Comparison of ENCODE assay signal across 1 cellular context in the genomic region with DNA sequence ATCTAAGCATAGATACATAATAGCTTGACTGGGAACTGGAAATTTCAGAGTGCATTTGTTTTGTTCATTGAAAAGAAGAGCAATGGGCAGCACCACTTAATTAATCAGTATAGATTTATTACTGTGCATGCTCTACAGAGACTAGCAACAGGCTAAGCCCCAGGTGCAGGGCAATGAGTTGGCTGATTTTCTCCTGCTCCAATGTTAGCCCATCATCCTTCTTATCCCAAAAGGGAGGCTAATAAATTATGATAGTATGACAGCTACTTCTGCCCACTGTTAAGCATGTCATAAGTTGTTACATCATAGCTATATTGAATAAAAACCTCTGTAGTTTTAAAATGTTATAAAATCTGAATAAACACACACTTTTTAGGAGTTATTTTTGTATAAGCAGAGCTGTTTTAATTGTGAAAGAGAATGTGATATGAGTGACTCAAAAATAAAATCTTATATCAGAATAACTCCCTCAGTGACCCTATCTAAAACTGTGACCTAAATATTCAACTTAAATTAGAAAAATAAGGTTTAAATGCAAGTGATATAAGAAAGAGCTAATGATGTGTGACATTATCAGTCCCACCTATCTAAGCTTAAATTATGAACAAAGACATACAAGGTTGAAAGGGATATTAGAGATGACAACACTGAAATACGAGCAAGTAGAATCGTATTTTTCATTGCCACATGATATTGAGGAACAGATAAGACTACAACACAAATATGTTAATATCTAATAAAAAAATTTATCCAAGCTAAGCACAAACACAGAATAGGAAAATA.
TF ChIP-seq lines count a peak whose summit lies in the region.

No MANE protein-coding gene starts in this region.

TF ChIP-seq in GM23338, 12 proteins besides CTCF, POLR2A, EP300 and RAD21 (continued from another document):
- TF ChIP-seq, protein P1, sequence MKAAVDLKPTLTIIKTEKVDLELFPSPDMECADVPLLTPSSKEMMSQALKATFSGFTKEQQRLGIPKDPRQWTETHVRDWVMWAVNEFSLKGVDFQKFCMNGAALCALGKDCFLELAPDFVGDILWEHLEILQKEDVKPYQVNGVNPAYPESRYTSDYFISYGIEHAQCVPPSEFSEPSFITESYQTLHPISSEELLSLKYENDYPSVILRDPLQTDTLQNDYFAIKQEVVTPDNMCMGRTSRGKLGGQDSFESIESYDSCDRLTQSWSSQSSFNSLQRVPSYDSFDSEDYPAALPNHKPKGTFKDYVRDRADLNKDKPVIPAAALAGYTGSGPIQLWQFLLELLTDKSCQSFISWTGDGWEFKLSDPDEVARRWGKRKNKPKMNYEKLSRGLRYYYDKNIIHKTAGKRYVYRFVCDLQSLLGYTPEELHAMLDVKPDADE (IDR thresholded peaks at IDR 0.05): no peak
- no peak for TF ChIP-seq ZNF114 (CRISPR knock-in tag; IDR thresholded peaks at IDR 0.05)
- TF ChIP-seq EZH2 (IDR thresholded peaks at IDR 0.05; ENCODE audit: low read depth, unreplicated experiment): no peak
- TF ChIP-seq POLR2AphosphoS5 (IDR thresholded peaks at IDR 0.05; ENCODE audit: low read depth): no peak
- TF ChIP-seq JUNB (IDR thresholded peaks at IDR 0.05; ENCODE audit: unreplicated experiment): no peak
- TF ChIP-seq, protein P2, sequence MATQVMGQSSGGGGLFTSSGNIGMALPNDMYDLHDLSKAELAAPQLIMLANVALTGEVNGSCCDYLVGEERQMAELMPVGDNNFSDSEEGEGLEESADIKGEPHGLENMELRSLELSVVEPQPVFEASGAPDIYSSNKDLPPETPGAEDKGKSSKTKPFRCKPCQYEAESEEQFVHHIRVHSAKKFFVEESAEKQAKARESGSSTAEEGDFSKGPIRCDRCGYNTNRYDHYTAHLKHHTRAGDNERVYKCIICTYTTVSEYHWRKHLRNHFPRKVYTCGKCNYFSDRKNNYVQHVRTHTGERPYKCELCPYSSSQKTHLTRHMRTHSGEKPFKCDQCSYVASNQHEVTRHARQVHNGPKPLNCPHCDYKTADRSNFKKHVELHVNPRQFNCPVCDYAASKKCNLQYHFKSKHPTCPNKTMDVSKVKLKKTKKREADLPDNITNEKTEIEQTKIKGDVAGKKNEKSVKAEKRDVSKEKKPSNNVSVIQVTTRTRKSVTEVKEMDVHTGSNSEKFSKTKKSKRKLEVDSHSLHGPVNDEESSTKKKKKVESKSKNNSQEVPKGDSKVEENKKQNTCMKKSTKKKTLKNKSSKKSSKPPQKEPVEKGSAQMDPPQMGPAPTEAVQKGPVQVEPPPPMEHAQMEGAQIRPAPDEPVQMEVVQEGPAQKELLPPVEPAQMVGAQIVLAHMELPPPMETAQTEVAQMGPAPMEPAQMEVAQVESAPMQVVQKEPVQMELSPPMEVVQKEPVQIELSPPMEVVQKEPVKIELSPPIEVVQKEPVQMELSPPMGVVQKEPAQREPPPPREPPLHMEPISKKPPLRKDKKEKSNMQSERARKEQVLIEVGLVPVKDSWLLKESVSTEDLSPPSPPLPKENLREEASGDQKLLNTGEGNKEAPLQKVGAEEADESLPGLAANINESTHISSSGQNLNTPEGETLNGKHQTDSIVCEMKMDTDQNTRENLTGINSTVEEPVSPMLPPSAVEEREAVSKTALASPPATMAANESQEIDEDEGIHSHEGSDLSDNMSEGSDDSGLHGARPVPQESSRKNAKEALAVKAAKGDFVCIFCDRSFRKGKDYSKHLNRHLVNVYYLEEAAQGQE (IDR thresholded peaks at IDR 0.05; ENCODE audit: unreplicated experiment): no peak
- TF ChIP-seq CREB1 (CRISPR knock-in tag; IDR thresholded peaks at IDR 0.05; ENCODE audit: low read depth): no peak
- no peak for TF ChIP-seq STAT1 (IDR thresholded peaks at IDR 0.05; ENCODE audit: unreplicated experiment)
